In the genomic region with DNA sequence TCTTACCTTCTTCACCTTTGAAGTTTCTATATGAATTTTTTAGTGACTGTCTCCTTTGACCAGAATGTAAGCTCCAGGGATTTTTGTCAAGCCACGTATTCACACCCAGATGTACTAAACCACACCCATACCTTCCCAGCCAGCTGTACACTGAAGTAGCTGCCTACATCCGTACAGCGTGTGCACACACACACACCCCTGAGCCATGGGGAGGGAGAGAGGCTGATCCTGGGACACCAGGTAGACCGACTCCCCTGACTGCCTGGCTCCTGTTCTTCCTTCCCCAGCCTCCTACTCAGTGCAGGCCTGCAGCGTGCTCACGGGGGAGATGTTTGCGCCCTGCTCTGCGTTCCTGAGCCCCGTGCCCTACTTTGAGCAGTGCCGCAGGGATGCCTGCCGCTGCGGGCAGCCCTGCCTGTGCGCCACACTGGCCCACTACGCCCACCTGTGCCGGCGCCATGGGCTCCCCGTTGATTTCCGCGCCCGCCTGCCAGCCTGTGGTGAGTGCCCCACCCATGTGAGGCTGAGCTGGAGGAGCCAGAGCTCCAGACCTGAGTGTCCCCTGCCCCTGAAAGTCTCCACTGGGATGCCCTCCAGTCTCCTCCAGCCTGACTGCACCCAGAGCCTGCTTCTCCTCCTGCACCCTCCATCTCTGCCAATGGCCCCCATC, we compare ENCODE assay signal across 21 cellular contexts. TPM values are rescaled to one million over a fixed set of nuclear protein-coding genes. Genes with fewer than 3 reads are reported as not detected.
A peak's percentile ranks its signal among the peaks of the same experiment; 100 is the strongest.
DNase-seq lines count a peak whose midpoint lies in the region; ATAC-seq and TF ChIP-seq lines count a peak whose summit lies in the region.
"Had no signal": no experiment of that assay in that cellular context is flagged by ENCODE, and none has a peak within 500 bp of the region (broad histone marks: within the 10 kb centered on the region; RNA-seq: fewer than 3 reads in every experiment).

No MANE protein-coding gene starts in this region.

- DNase-seq in activated CD8-positive, alpha-beta memory T cell treated with anti-CD3 and anti-CD28 coated beads for 24 hours: peak; percentile 38
- no peak for DNase-seq in activated CD8-positive, alpha-beta memory T cell treated with anti-CD3 and anti-CD28 coated beads, Interleukin-2, amount 50 U/mL, for 4 hours
- DNase-seq in colonic mucosa (peak; percentile 16), mesenchymal stem cell (no peak), upper lobe of left lung (peak; percentile 4 to 69), mucosa of gallbladder (ENCODE audit: low spot score) (no peak)
- DNase-seq: DMS 273 treated with DMSO at 0.1 percent for 48 hours; MV-4-11; NCI-H1436; NCI-H2107; NCI-H226; NCI-H526 treated with DMSO at 0.1 percent for 48 hours; NK-92 treated with Interleukin-12 subunit alpha and Interleukin-12 subunit beta, amount 100 ng/mL, for 24 hours; RPMI8226 had no signal

- 90% methylated on average over 20 of the region's 20 CpGs for WGBS in mesenchymal stem cell
- WGBS in upper lobe of left lung, 2 donors: 91 to 94% methylated on average over 13 to 15 of the region's 20 CpGs

- TF ChIP-seq POLR2A in upper lobe of left lung (IDR thresholded peaks at IDR 0.05): no peak

- H4K91ac ChIP-seq in mesenchymal stem cell (ENCODE audit: low read length): peak overlapping the region; percentile 31

- H3K9me3 ChIP-seq in colonic mucosa (no peaks in the 10 kb centered on the region), mesenchymal stem cell (ENCODE audit: control insufficient read depth, low read length) (no peaks in the 10 kb centered on the region), upper lobe of left lung (no peaks in the 10 kb centered on the region)
- H3K9me3 ChIP-seq: BLaER1 treated with 17β-estradiol and CSF1 and Interleukin-3, amounts not matched to agents 10 nM and 100 nM had no signal

- TF ChIP-seq EP300 in upper lobe of left lung (IDR thresholded peaks at IDR 0.05): no peak

- intact Hi-C loops in colonic mucosa (cut with DNase I): no loop called here

- no peak overlapping the region for H3K23ac ChIP-seq in mesenchymal stem cell (ENCODE audit: low read length in 2 of 2)

- no peak overlapping the region for H3K4ac ChIP-seq in mesenchymal stem cell (ENCODE audit: low read depth in 1 of 2, low read length in 2 of 2)

- no peak overlapping the region for H2BK12ac ChIP-seq in mesenchymal stem cell (ENCODE audit: low read length in 2 of 2)

- ATAC-seq in upper lobe of left lung (ENCODE audit: low FRiP score in 2 of 2) (no peak), HG03039 (IDR thresholded peaks at IDR 0.05; ENCODE audit: unreplicated experiment) (no peak), HG03097 (IDR thresholded peaks at IDR 0.05; ENCODE audit: low FRiP score, unreplicated experiment) (no peak)

- no peak overlapping the region for H3K14ac ChIP-seq in mesenchymal stem cell (ENCODE audit: low read length in 2 of 2)

- no peak for TF ChIP-seq CTCF in colonic mucosa (IDR thresholded peaks at IDR 0.05)
- no peak for TF ChIP-seq CTCF in upper lobe of left lung (IDR thresholded peaks at IDR 0.05)

- H3K4me2 ChIP-seq in mesenchymal stem cell (ENCODE audit: low read length, poor library complexity, severe bottlenecking): no peak overlapping the region
- H3K4me2 ChIP-seq: BLaER1 treated with 17β-estradiol and CSF1 and Interleukin-3, amounts not matched to agents 10 nM and 100 nM had no signal

- H3K36me3 ChIP-seq in colonic mucosa (no peaks in the 10 kb centered on the region), mesenchymal stem cell (ENCODE audit: control insufficient read depth in 1 of 2, insufficient read depth in 2 of 2, low read depth in 1 of 2, low read length in 2 of 2) (no peaks in the 10 kb centered on the region), upper lobe of left lung (no peaks in the 10 kb centered on the region)
- H3K36me3 ChIP-seq: BLaER1 treated with 17β-estradiol and CSF1 and Interleukin-3, amounts not matched to agents 10 nM and 100 nM had no signal

- no peaks in the 10 kb centered on the region for H3K79me1 ChIP-seq in mesenchymal stem cell (replicated peaks; ENCODE audit: low read length, poor library complexity, severe bottlenecking)

- H3K4me1 ChIP-seq in colonic mucosa: no peaks in the 10 kb centered on the region
- no peaks in the 10 kb centered on the region for H3K4me1 ChIP-seq in mesenchymal stem cell (ENCODE audit: control insufficient read depth, insufficient read depth, low read depth, low read length)
- no peaks in the 10 kb centered on the region for H3K4me1 ChIP-seq in upper lobe of left lung

- H4K8ac ChIP-seq in mesenchymal stem cell (ENCODE audit: low read length): no peak overlapping the region

- no peak overlapping the region for H2BK15ac ChIP-seq in mesenchymal stem cell (ENCODE audit: low read depth, poor library complexity, severe bottlenecking)

- H3K4me3 ChIP-seq in colonic mucosa (no peak overlapping the region), mesenchymal stem cell (ENCODE audit: insufficient read depth in 1 of 2, low read depth in 1 of 2, low read length in 2 of 2) (peak overlapping the region in 1 of 2 experiments; percentile 3), upper lobe of left lung (no peak overlapping the region)
- H3K4me3 ChIP-seq: BLaER1 treated with 17β-estradiol and CSF1 and Interleukin-3, amounts not matched to agents 10 nM and 100 nM had no signal

- H2BK120ac ChIP-seq in mesenchymal stem cell (ENCODE audit: low read depth, low read length): no peak overlapping the region

- H3K9ac ChIP-seq in colonic mucosa (ENCODE audit: low read depth in 2 of 2, low read length in 2 of 2) (no peak overlapping the region), mesenchymal stem cell (ENCODE audit: low read length) (no peak overlapping the region)
- H3K9ac ChIP-seq: BLaER1 treated with 17β-estradiol and CSF1 and Interleukin-3, amounts not matched to agents 10 nM and 100 nM had no signal

- H2AK5ac ChIP-seq in mesenchymal stem cell (ENCODE audit: low read length, severe bottlenecking): no peak overlapping the region

- H3K27me3 ChIP-seq in colonic mucosa (no peaks in the 10 kb centered on the region), mesenchymal stem cell (ENCODE audit: control insufficient read depth in 1 of 2, insufficient read depth in 1 of 2, low read length in 2 of 2) (peaks cover 5 to 61% of the 10 kb centered on the region in 2 experiments), upper lobe of left lung (no peaks in the 10 kb centered on the region)
- H3K27me3 ChIP-seq: BLaER1 treated with 17β-estradiol and CSF1 and Interleukin-3, amounts not matched to agents 10 nM and 100 nM had no signal

- no peak overlapping the region for H2BK5ac ChIP-seq in mesenchymal stem cell (ENCODE audit: low read depth, low read length, poor library complexity, severe bottlenecking)

- H3K27ac ChIP-seq in colonic mucosa (no peak overlapping the region), mesenchymal stem cell (ENCODE audit: low read length, poor library complexity, severe bottlenecking) (no peak overlapping the region), upper lobe of left lung (no peak overlapping the region)
- H3K27ac ChIP-seq: 22Rv1; BLaER1 treated with 17β-estradiol and CSF1 and Interleukin-3, amounts not matched to agents 10 nM and 100 nM had no signal

- H2AFZ ChIP-seq in mesenchymal stem cell (ENCODE audit: low read depth, low read length): no peak overlapping the region

- no peak overlapping the region for H3K18ac ChIP-seq in mesenchymal stem cell (ENCODE audit: low read depth in 1 of 2, low read length in 2 of 2)

RNA-seq across cellular contexts. Expression of a gene that starts 25.9 kb away (rescaled TPM):
- total RNA-seq in colonic mucosa (not detected), upper lobe of left lung (not detected), mucosa of gallbladder (0.12 TPM)
- not detected for polyA plus RNA-seq in mesenchymal stem cell (2013, experiment 1 of 2)
- polyA plus RNA-seq in mesenchymal stem cell (2013, experiment 2 of 2): not detected
- total RNA-seq: Daoy, H4, HT-29 had no signal

RNA-seq across cellular contexts. Expression of a gene that starts 28.7 kb away (rescaled TPM):
- total RNA-seq in colonic mucosa (100 to 1,000 TPM; 143 to 161 TPM), upper lobe of left lung (1 to 10 TPM in 2 of 6 donors, under 1 TPM in 1, not detected in 3; 0.20 to 2.5 (median 1.2) TPM), mucosa of gallbladder (176 TPM)
- not detected for polyA plus RNA-seq in mesenchymal stem cell (2013, experiment 1 of 2)
- not detected for polyA plus RNA-seq in mesenchymal stem cell (2013, experiment 2 of 2)
- total RNA-seq: Daoy, H4 had no signal

Comparison
In these comparisons a context has a peak if more than half of its experiments do, and no peak if none do; other contexts are left out.
1. DNase-seq: peak in activated CD8-positive, alpha-beta memory T cell treated with anti-CD3 and anti-CD28 coated beads for 24 hours (single experiment), colonic mucosa (single experiment) and upper lobe of left lung (2 of 2); none in activated CD8-positive, alpha-beta memory T cell treated with anti-CD3 and anti-CD28 coated beads, Interleukin-2, amount 50 U/mL, for 4 hours (single experiment), mesenchymal stem cell (single experiment) and mucosa of gallbladder (single experiment).
2. RNA of a gene that starts 28.7 kb away (total RNA-seq): 176 TPM in mucosa of gallbladder (single experiment) and 143 to 161 TPM in colonic mucosa; 0.20 to 2.5 TPM in upper lobe of left lung; every median in the first group is over 10 times any median in the second.